Comparison of ENCODE assay signal across 1 cellular context in the genomic region with DNA sequence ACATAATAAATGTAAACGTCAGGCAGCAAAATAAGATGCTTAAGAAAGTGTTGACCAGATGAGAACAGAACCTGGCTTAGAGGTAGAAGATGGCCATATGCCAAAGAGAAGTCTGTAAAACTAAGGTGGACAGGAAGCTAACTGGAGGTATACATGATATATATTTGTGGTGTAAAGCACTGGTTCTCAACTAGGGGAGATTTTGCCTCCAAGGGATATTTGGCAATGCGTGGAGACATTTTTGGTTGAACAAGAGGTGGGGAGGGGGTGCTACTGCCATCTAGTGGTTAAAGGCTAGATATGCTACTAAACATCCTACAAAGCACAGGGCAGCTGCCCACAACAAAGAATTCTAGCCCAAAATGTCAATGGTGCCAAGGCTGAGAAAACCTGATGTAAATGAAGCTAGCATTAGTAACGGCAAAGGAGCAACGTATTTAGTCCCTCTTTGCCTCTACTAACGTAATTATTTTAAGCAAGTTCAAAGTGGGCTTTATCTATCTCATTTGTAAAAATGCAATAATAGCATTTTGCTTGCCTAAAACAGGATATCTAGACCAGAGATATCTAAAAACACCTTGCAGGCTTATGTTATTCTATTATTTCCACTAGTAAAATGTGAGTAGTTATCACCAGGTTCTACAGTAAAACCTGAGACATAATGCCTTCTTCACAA.
TF ChIP-seq lines count a peak whose summit lies in the region.

No MANE protein-coding gene starts in this region.

TF ChIP-seq in GM23338, 12 proteins besides CTCF, POLR2A, EP300 and RAD21 (continued from another document):
- TF ChIP-seq, protein P1, sequence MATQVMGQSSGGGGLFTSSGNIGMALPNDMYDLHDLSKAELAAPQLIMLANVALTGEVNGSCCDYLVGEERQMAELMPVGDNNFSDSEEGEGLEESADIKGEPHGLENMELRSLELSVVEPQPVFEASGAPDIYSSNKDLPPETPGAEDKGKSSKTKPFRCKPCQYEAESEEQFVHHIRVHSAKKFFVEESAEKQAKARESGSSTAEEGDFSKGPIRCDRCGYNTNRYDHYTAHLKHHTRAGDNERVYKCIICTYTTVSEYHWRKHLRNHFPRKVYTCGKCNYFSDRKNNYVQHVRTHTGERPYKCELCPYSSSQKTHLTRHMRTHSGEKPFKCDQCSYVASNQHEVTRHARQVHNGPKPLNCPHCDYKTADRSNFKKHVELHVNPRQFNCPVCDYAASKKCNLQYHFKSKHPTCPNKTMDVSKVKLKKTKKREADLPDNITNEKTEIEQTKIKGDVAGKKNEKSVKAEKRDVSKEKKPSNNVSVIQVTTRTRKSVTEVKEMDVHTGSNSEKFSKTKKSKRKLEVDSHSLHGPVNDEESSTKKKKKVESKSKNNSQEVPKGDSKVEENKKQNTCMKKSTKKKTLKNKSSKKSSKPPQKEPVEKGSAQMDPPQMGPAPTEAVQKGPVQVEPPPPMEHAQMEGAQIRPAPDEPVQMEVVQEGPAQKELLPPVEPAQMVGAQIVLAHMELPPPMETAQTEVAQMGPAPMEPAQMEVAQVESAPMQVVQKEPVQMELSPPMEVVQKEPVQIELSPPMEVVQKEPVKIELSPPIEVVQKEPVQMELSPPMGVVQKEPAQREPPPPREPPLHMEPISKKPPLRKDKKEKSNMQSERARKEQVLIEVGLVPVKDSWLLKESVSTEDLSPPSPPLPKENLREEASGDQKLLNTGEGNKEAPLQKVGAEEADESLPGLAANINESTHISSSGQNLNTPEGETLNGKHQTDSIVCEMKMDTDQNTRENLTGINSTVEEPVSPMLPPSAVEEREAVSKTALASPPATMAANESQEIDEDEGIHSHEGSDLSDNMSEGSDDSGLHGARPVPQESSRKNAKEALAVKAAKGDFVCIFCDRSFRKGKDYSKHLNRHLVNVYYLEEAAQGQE (IDR thresholded peaks at IDR 0.05; ENCODE audit: unreplicated experiment) = no peak
- TF ChIP-seq EZH2 (IDR thresholded peaks at IDR 0.05; ENCODE audit: low read depth, unreplicated experiment) (no peak), NANOG (IDR thresholded peaks at IDR 0.05; ENCODE audit: borderline replicate concordance) (no peak), STAT1 (IDR thresholded peaks at IDR 0.05; ENCODE audit: unreplicated experiment) (no peak), CREB1 (CRISPR knock-in tag; IDR thresholded peaks at IDR 0.05; ENCODE audit: low read depth) (no peak), EZH2phosphoT487 (IDR thresholded peaks at IDR 0.05; ENCODE audit: unreplicated experiment) (no peak), ZNF331 (CRISPR knock-in tag; IDR thresholded peaks at IDR 0.05; ENCODE audit: low read depth) (no peak), ZNF114 (CRISPR knock-in tag; IDR thresholded peaks at IDR 0.05) (no peak)
